In genomic region chr18:57062178-57062577, GRCh38 we compare ENCODE assay signal across 18 cellular contexts.
DNase-seq lines count a peak whose midpoint lies in the region; ATAC-seq, FAIRE-seq and TF ChIP-seq lines count a peak whose summit lies in the region.
"Had no signal": no experiment of that assay in that cellular context is flagged by ENCODE, and none has a peak within 500 bp of the region (broad histone marks: within the 10 kb centered on the region; RNA-seq: fewer than 3 reads in every experiment).

No MANE protein-coding gene starts in this region.

- no peaks in the 10 kb centered on the region for H3K4me1 ChIP-seq in GM12878 (ENCODE audit: control insufficient read depth, insufficient read depth, low read length)
- no peaks in the 10 kb centered on the region for H3K4me1 ChIP-seq in upper lobe of right lung
- H3K4me1 ChIP-seq: A549 had no signal

- H3K27ac ChIP-seq in GM12878 (ENCODE audit: control insufficient read depth, insufficient read depth) (no peak overlapping the region), upper lobe of right lung (no peak overlapping the region)
- H3K27ac ChIP-seq: 22Rv1, A549, C4-2B had no signal

- ATAC-seq in GM12878, result peak; percentile 29; the same call in 2 of the 3 replicates
- peak; percentile 13 for ATAC-seq in upper lobe of right lung
- ATAC-seq: A549, K562 had no signal

- no peak overlapping the region for H3K4me2 ChIP-seq in GM12878 (ENCODE audit: control insufficient read depth, insufficient read depth)
- H3K4me2 ChIP-seq: A549 had no signal

- H2AFZ ChIP-seq in GM12878 (ENCODE audit: control insufficient read depth, low read depth, low read length), result no peak overlapping the region

- peak; percentile 30 for DNase-seq in DMS 273 (lab: John Stamatoyannopoulos, UW; ENCODE audit: unreplicated experiment)
- DNase-seq in DMS 273 treated with DMSO at 0.1 percent for 48 hours (lab: John Stamatoyannopoulos, UW), result no peak
- no peak for DNase-seq in GM12878 (ENCODE audit: low read depth, low spot score)
- peak; percentile 55 for DNase-seq in mesenteric fat pad (ENCODE audit: low spot score)
- DNase-seq in upper lobe of right lung, result no peak
- DNase-seq in NCI-H1105 treated with DMSO at 0.1 percent for 48 hours (lab: John Stamatoyannopoulos, UW), result no peak
- no peak for DNase-seq in GM19240 (ENCODE audit: insufficient read length, low spot score)
- DNase-seq in NCI-H524 treated with DMSO at 0.1 percent for 48 hours (lab: John Stamatoyannopoulos, UW), result no peak
- DNase-seq: AML-193; CD4-positive, alpha-beta memory T cell; GDM1; HCEC 1CT; IMR-90 had no signal

- no peak for TF ChIP-seq RAD21 in GM12878 (IDR thresholded peaks at IDR 0.05; ENCODE audit: insufficient read depth, low read depth, low read length)

- H3K4me3 ChIP-seq in GM12878 (no peak overlapping the region), upper lobe of right lung (no peak overlapping the region)
- H3K4me3 ChIP-seq: A549, K562 had no signal

- H3K79me2 ChIP-seq in GM12878 (ENCODE audit: control insufficient read depth, insufficient read depth, low read length), result no peaks in the 10 kb centered on the region

- SMC1A ChIA-PET in GM12878 (lab: Charles Lee; ENCODE audit: uncharacterized antibody, unreplicated experiment), result no interaction called here

- H3K9me3 ChIP-seq in GM12878 (replicated peaks; ENCODE audit: control insufficient read depth, insufficient read depth, low read length), result no peaks in the 10 kb centered on the region
- H3K9me3 ChIP-seq in upper lobe of right lung, result no peaks in the 10 kb centered on the region
- H3K9me3 ChIP-seq: A549 had no signal

- H3K27me3 ChIP-seq in GM12878 (replicated peaks in 1 of 2; ENCODE audit: control insufficient read depth in 2 of 2, insufficient read depth in 2 of 2, low read length in 1 of 2) (peaks cover 0 to 4% of the 10 kb centered on the region in 2 experiments; a peak in 1 of 4 replicates), upper lobe of right lung (no peaks in the 10 kb centered on the region)

- POLR2A ChIA-PET in GM12878 (lab: Charles Lee), result interaction anchor here (0.6 kb wide), 1 partner anchor 88 kb away, joined by 6 read pairs; no protein-coding TSS in a partner anchor

- H3K36me3 ChIP-seq in GM12878 (ENCODE audit: control insufficient read depth in 2 of 2, insufficient read depth in 2 of 2, low read length in 1 of 2) (no peaks in the 10 kb centered on the region), upper lobe of right lung (no peaks in the 10 kb centered on the region)

- intact Hi-C loops in GM12878 (cut with micrococcal nuclease; ENCODE audit: unreplicated experiment), result no loop called here
- intact Hi-C loops in upper lobe of right lung (cut with DNase I), result no loop called here

- H3K9ac ChIP-seq in GM12878 (ENCODE audit: control insufficient read depth, insufficient read depth, low read length), result no peak overlapping the region

- no peak for FAIRE-seq in GM12878 (lab: Jason Lieb, UNC)
- FAIRE-seq: A549, HTR-8/SVneo, K562 had no signal

- in situ Hi-C loops in GM12878 (cut with MboI), result no loop called here

- WGBS in GM12878 (ENCODE audit: insufficient coverage, insufficient replicate concordance, low lambda C conversion rate, missing lambda C conversion rate), result 31% methylated on average over 4 of the region's 4 CpGs

- CTCF ChIA-PET in GM12878 (lab: Yijun Ruan, JAX), result interaction anchor here (1.1 kb wide), 1 partner anchor 193 kb away, joined by 3 read pairs; no protein-coding TSS in a partner anchor

- TF ChIP-seq CTCF in GM12878 (IDR thresholded peaks at IDR 0.05 in 2 of 3, conservative IDR thresholded peaks at IDR 0.05 in 1 of 3; ENCODE audit: control insufficient read depth in 2 of 3, extremely low read depth in 1 of 3, insufficient read depth in 1 of 3, low read depth in 3 of 3, low read length in 3 of 3) (no peak), upper lobe of right lung (IDR thresholded peaks at IDR 0.05) (no peak)

- no peak for TF ChIP-seq EP300 in GM12878 (IDR thresholded peaks at IDR 0.05; ENCODE audit: borderline replicate concordance in 1 of 2, control insufficient read depth in 1 of 2, low read depth in 2 of 2, low read length in 2 of 2)

- BruUV-seq in GM12878 (replicated peaks; lab: Mats Ljungman, UMichigan), result no TSS peak

- RAD21 ChIA-PET in GM12878 (lab: Charles Lee; ENCODE audit: unreplicated experiment), result no interaction called here

- TF ChIP-seq POLR2A in GM12878 (IDR thresholded peaks at IDR 0.05; ENCODE audit: low read depth, low read length), result no peak

- H4K20me1 ChIP-seq in GM12878 (ENCODE audit: control insufficient read depth, insufficient read depth), result no peaks in the 10 kb centered on the region

TF ChIP-seq in GM12878, 131 proteins besides CTCF, POLR2A, EP300 and RAD21:
- TF ChIP-seq RCOR1 (conservative IDR thresholded peaks at IDR 0.05; ENCODE audit: low read depth, low read length), result no peak
- no peak for TF ChIP-seq ZBTB40 (IDR thresholded peaks at IDR 0.05; ENCODE audit: borderline replicate concordance)
- no peak for TF ChIP-seq MYB (IDR thresholded peaks at IDR 0.05; ENCODE audit: borderline replicate concordance, low read depth, low read length)
- TF ChIP-seq MXI1 (IDR thresholded peaks at IDR 0.05; ENCODE audit: low read depth, low read length), result no peak
- TF ChIP-seq ASH2L (IDR thresholded peaks at IDR 0.05; ENCODE audit: borderline replicate concordance, low read depth), result no peak
- TF ChIP-seq ZBTB33 (IDR thresholded peaks at IDR 0.05), result no peak
- TF ChIP-seq SKIL (IDR thresholded peaks at IDR 0.05; ENCODE audit: low read depth, poor library complexity, severe bottlenecking), result no peak
- no peak for TF ChIP-seq TAF1 (IDR thresholded peaks at IDR 0.05; ENCODE audit: borderline replicate concordance, low read depth, low read length)

Comparison
In these comparisons a context has a peak if more than half of its experiments do, and no peak if none do; other contexts are left out.
1. DNase-seq: peak in DMS 273 (single experiment) and mesenteric fat pad (single experiment); none in DMS 273 treated with DMSO at 0.1 percent for 48 hours (single experiment), GM12878 (single experiment), upper lobe of right lung (single experiment), NCI-H1105 treated with DMSO at 0.1 percent for 48 hours (single experiment), GM19240 (single experiment) and NCI-H524 treated with DMSO at 0.1 percent for 48 hours (single experiment).